Comparison of ENCODE assay signal across 17 cellular contexts in the genomic region with DNA sequence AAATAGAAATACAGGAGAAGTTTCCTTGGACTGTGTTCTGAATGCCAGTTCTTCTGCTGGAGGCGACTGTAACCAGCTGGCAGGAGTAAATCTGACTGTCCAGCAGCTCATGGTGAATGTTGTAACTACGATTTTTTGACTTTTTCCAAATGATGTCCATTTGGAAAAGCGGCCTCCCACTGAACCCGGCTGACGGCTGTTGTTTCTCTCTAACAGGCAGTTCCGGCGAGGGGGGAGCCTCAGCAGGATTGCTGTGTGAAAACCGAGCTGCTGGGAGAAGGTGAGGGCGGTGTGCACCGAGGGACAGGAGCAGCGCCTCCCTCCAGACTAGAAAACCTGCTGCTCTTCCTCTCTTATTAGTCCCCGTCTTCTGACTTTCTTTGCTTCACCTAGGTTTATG.
"Had no signal": no experiment of that assay in that cellular context is flagged by ENCODE, and none has a peak within 500 bp of the region (broad histone marks: within the 10 kb centered on the region; RNA-seq: fewer than 3 reads in every experiment).

No MANE protein-coding gene starts in this region.

- DNase-seq: activated CD4-positive, alpha-beta T cell treated with anti-CD3 and anti-CD28 coated beads, Interleukin-2, amount 10 ng/mL, durations not matched to agents 24 days and 14 days; activated CD4-positive, CD25-positive, alpha-beta regulatory T cell; activated naive CD4-positive, alpha-beta T cell; activated naive CD8-positive, alpha-beta T cell treated with anti-CD3 and anti-CD28 coated beads, Interleukin-2, amount 10 ng/mL, durations not matched to agents 7 days and 5 days; dermis blood vessel endothelial cell; effector memory CD8-positive, alpha-beta T cell; gastrocnemius medialis; islet precursor cell; mammary epithelial cell; mucosa of descending colon; naive thymus-derived CD4-positive, alpha-beta T cell; right lobe of liver; stimulated activated CD4-positive, alpha-beta T cell treated with anti-CD3 and anti-CD28 coated beads, Interleukin-1b, Interleukin-23, amount 100 ng/mL, for 48 hours; T-helper 2 cell had no signal

- H3K36me3 ChIP-seq: prostate gland had no signal

- H3K4me1 ChIP-seq: prostate gland, right lobe of liver had no signal

- H3K27me3 ChIP-seq: gastrocnemius medialis, right lobe of liver had no signal

- H3K4me3 ChIP-seq: gastrocnemius medialis, mucosa of descending colon, prostate gland, right lobe of liver, thoracic aorta had no signal

- H3K27ac ChIP-seq: epithelial cell of prostate, prostate gland, right lobe of liver, thoracic aorta had no signal

- ATAC-seq: effector memory CD8-positive, alpha-beta T cell; gastrocnemius medialis; naive thymus-derived CD4-positive, alpha-beta T cell had no signal

- H3K9me3 ChIP-seq: gastrocnemius medialis, mucosa of descending colon, prostate gland, right lobe of liver, thoracic aorta had no signal
